In genomic region chr4:136920092-136920491, GRCh38 we compare ENCODE assay signal across 33 cellular contexts.
"Had no signal": no experiment of that assay in that cellular context is flagged by ENCODE, and none has a peak within 500 bp of the region (broad histone marks: within the 10 kb centered on the region; RNA-seq: fewer than 3 reads in every experiment).

No MANE protein-coding gene starts in this region.

- H3K27me3 Mint-ChIP-seq: activated B cell treated with CpG ODN at 0.5 μM for 24 hours; activated CD4-positive, alpha-beta memory T cell treated with anti-CD3 and anti-CD28 coated beads for 36 hours; activated CD4-positive, alpha-beta T cell treated with anti-CD3 and anti-CD28 coated beads, Interleukin-2, amount 10 ng/mL, durations not matched to agents 24 days and 14 days; activated CD8-positive, alpha-beta T cell treated with anti-CD3 and anti-CD28 coated beads for 36 hours; activated naive CD8-positive, alpha-beta T cell treated with anti-CD3 and anti-CD28 coated beads for 36 hours; activated T-helper 17 cell treated with anti-CD3 and anti-CD28 coated beads, Interleukin-2, amount 50 U/mL, for 72 hours had no signal

- H3K4me1 ChIP-seq: adrenal gland, body of pancreas, breast epithelium had no signal

- H3K36me3 Mint-ChIP-seq: activated CD4-positive, alpha-beta memory T cell treated with anti-CD3 and anti-CD28 coated beads for 36 hours; activated naive CD4-positive, alpha-beta T cell treated with anti-CD3 and anti-CD28 coated beads, Interleukin-2, amount 50 U/mL, for 72 hours; activated naive CD8-positive, alpha-beta T cell treated with anti-CD3 and anti-CD28 coated beads for 36 hours had no signal

- H3K27me3 ChIP-seq: adrenal gland, body of pancreas, brain microvascular endothelial cell, breast epithelium had no signal

- H3K27ac ChIP-seq: adrenal gland, body of pancreas, brain microvascular endothelial cell, breast epithelium, VCaP had no signal

- DNase-seq: activated B cell treated with CpG ODN at 0.5 μM for 24 hours; activated CD4-positive, alpha-beta memory T cell treated with anti-CD3 and anti-CD28 coated beads for 36 hours; activated CD4-positive, alpha-beta T cell treated with anti-CD3 and anti-CD28 coated beads for 4 hours; activated CD4-positive, alpha-beta T cell treated with anti-CD3 and anti-CD28 coated beads, Interleukin-2, amount 10 ng/mL, durations not matched to agents 24 days and 14 days; activated CD4-positive, alpha-beta T cell treated with anti-CD3 and anti-CD28 coated beads, Interleukin-2, amount 50 U/mL, for 1 hour; activated CD4-positive, alpha-beta T cell treated with anti-CD3 and anti-CD28 coated beads, Interleukin-2, amount 50 U/mL, for 4 hours; activated CD4-positive, CD25-positive, alpha-beta regulatory T cell treated with anti-CD3 and anti-CD28 coated beads, Interleukin-2, amount 50 U/mL, for 72 hours; activated CD8-positive, alpha-beta memory T cell treated with anti-CD3 and anti-CD28 coated beads, Interleukin-2, amount 50 U/mL, for 4 hours; activated CD8-positive, alpha-beta T cell treated with anti-CD3 and anti-CD28 coated beads for 36 hours; activated effector memory CD4-positive, alpha-beta T cell treated with anti-CD3 and anti-CD28 coated beads, Interleukin-2, amount 50 U/mL, for 16 hours; activated gamma-delta T cell treated with Interleukin-2 at 50 U/mL for 16 hours; activated naive CD4-positive, alpha-beta T cell; activated naive CD4-positive, alpha-beta T cell treated with anti-CD3 and anti-CD28 coated beads for 36 hours; activated naive CD4-positive, alpha-beta T cell treated with anti-CD3 and anti-CD28 coated beads, Interleukin-2, amount 50 U/mL, for 16 hours; activated naive CD8-positive, alpha-beta T cell treated with anti-CD3 and anti-CD28 coated beads for 36 hours; activated T-cell treated with anti-CD3 and anti-CD28 coated beads for 4 hours; activated T-cell treated with anti-CD3 and anti-CD28 coated beads, Interleukin-2, amount 50 U/mL, for 1 hour; activated T-cell treated with anti-CD3 and anti-CD28 coated beads, Interleukin-2, amount 50 U/mL, for 4 hours; activated T-cell treated with anti-CD3 and anti-CD28 coated beads, Interleukin-2, amount 50 U/mL, for 72 hours; adrenal gland; amniotic stem cell; aorta; body of pancreas; brain microvascular endothelial cell; central memory CD4-positive, alpha-beta T cell; T-helper 9 cell had no signal

- H3K4me3 Mint-ChIP-seq: activated B cell treated with CpG ODN at 0.5 μM for 24 hours; activated CD4-positive, alpha-beta memory T cell treated with anti-CD3 and anti-CD28 coated beads for 36 hours; activated CD4-positive, alpha-beta T cell treated with anti-CD3 and anti-CD28 coated beads, Interleukin-2, amount 10 ng/mL, durations not matched to agents 24 days and 14 days; activated CD8-positive, alpha-beta T cell treated with anti-CD3 and anti-CD28 coated beads for 36 hours; activated naive CD4-positive, alpha-beta T cell treated with anti-CD3 and anti-CD28 coated beads for 36 hours; activated naive CD8-positive, alpha-beta T cell treated with anti-CD3 and anti-CD28 coated beads for 36 hours; activated T-cell treated with anti-CD3 and anti-CD28 coated beads, Interleukin-2, amount 50 U/mL, for 4 hours; activated T-cell treated with anti-CD3 and anti-CD28 coated beads, Interleukin-2, amount 50 U/mL, for 72 hours; activated T-helper 1 cell treated with anti-CD3 and anti-CD28 coated beads, Interleukin-12 subunit alpha, Interleukin-12 subunit beta, Interleukin-2, Interleukin-4 antibody, amounts not matched to agents 30 ng/mL and 10 ng/mL and 1 ng/mL, durations not matched to agents 14 hours and 24 hours and 36 hours; activated T-helper 17 cell treated with anti-CD3 and anti-CD28 coated beads, Interleukin-2, amount 50 U/mL, for 72 hours; T-helper 1 cell treated with Interleukin-12 subunit alpha and Interleukin-12 subunit beta and Interleukin-4 antibody, amounts not matched to agents 30 μg/mL and 1 μg/mL, for 36 hours; T-helper 2 cell treated with Interferon-gamma antibody and Interleukin-4, amounts not matched to agents 5 μg/mL and 100 μg/mL, for 36 hours had no signal

- H3K27ac Mint-ChIP-seq: activated B cell treated with CpG ODN at 0.5 μM for 24 hours; activated CD4-positive, alpha-beta memory T cell treated with anti-CD3 and anti-CD28 coated beads for 36 hours; activated CD4-positive, alpha-beta T cell treated with anti-CD3 and anti-CD28 coated beads, Interleukin-2, amount 10 ng/mL, durations not matched to agents 24 days and 14 days; activated CD8-positive, alpha-beta T cell treated with anti-CD3 and anti-CD28 coated beads for 36 hours; activated naive CD4-positive, alpha-beta T cell treated with anti-CD3 and anti-CD28 coated beads for 36 hours; activated naive CD4-positive, alpha-beta T cell treated with anti-CD3 and anti-CD28 coated beads, Interleukin-2, amount 50 U/mL, for 72 hours; activated naive CD8-positive, alpha-beta T cell treated with anti-CD3 and anti-CD28 coated beads for 36 hours; activated T-cell treated with anti-CD3 and anti-CD28 coated beads, Interleukin-2, amount 50 U/mL, for 72 hours; activated T-helper 1 cell treated with anti-CD3 and anti-CD28 coated beads, Interleukin-12 subunit alpha, Interleukin-12 subunit beta, Interleukin-2, Interleukin-4 antibody, amounts not matched to agents 30 ng/mL and 10 ng/mL and 1 ng/mL, durations not matched to agents 14 hours and 24 hours and 36 hours; activated T-helper 17 cell treated with anti-CD3 and anti-CD28 coated beads, Interleukin-2, amount 50 U/mL, for 72 hours; T-helper 1 cell treated with Interleukin-12 subunit alpha and Interleukin-12 subunit beta and Interleukin-4 antibody, amounts not matched to agents 30 μg/mL and 1 μg/mL, for 36 hours; T-helper 2 cell treated with Interferon-gamma antibody and Interleukin-4, amounts not matched to agents 5 μg/mL and 100 μg/mL, for 36 hours had no signal

- H3K36me3 ChIP-seq: adrenal gland, brain microvascular endothelial cell, breast epithelium had no signal

- H3K4me3 ChIP-seq: adrenal gland, body of pancreas, breast epithelium had no signal

- H3K9me3 Mint-ChIP-seq: activated B cell treated with CpG ODN at 0.5 μM for 24 hours; activated CD4-positive, alpha-beta T cell treated with anti-CD3 and anti-CD28 coated beads, Interleukin-2, amount 10 ng/mL, durations not matched to agents 24 days and 14 days; activated CD8-positive, alpha-beta T cell treated with anti-CD3 and anti-CD28 coated beads for 36 hours; activated naive CD4-positive, alpha-beta T cell treated with anti-CD3 and anti-CD28 coated beads for 36 hours; activated naive CD4-positive, alpha-beta T cell treated with anti-CD3 and anti-CD28 coated beads, Interleukin-2, amount 50 U/mL, for 72 hours; activated naive CD8-positive, alpha-beta T cell treated with anti-CD3 and anti-CD28 coated beads for 36 hours; activated T-helper 1 cell treated with anti-CD3 and anti-CD28 coated beads, Interleukin-12 subunit alpha, Interleukin-12 subunit beta, Interleukin-2, Interleukin-4 antibody, amounts not matched to agents 30 ng/mL and 10 ng/mL and 1 ng/mL, durations not matched to agents 14 hours and 24 hours and 36 hours; T-helper 2 cell treated with Interferon-gamma antibody and Interleukin-4, amounts not matched to agents 5 μg/mL and 100 μg/mL, for 36 hours had no signal

- H3K9me3 ChIP-seq: adrenal gland, body of pancreas, breast epithelium had no signal

- H3K4me1 Mint-ChIP-seq: activated B cell treated with CpG ODN at 0.5 μM for 24 hours; activated CD4-positive, alpha-beta T cell treated with anti-CD3 and anti-CD28 coated beads, Interleukin-2, amount 10 ng/mL, durations not matched to agents 24 days and 14 days; activated naive CD8-positive, alpha-beta T cell treated with anti-CD3 and anti-CD28 coated beads for 36 hours; activated T-helper 17 cell treated with anti-CD3 and anti-CD28 coated beads, Interleukin-2, amount 50 U/mL, for 72 hours had no signal
